28 cellular contexts compared by ENCODE assay signal in genomic region chr11:100832851-100833250, GRCh38.
"Had no signal": no experiment of that assay in that cellular context is flagged by ENCODE, and none has a peak within 500 bp of the region (broad histone marks: within the 10 kb centered on the region; RNA-seq: fewer than 3 reads in every experiment).

No MANE protein-coding gene starts in this region.

- FAIRE-seq: bronchial epithelial cell, islet of Langerhans, TTC549 had no signal

- H3K9me3 ChIP-seq: esophagus muscularis mucosa, thyroid gland had no signal

- H3K9ac ChIP-seq: parathyroid adenoma had no signal

- H3K36me3 Mint-ChIP-seq: activated naive CD4-positive, alpha-beta T cell treated with anti-CD3 and anti-CD28 coated beads, Interleukin-2, amount 10 ng/mL, durations not matched to agents 7 days and 5 days; mesothelial cell of epicardium; naive thymus-derived CD8-positive, alpha-beta T cell; stimulated activated effector memory CD8-positive, alpha-beta T cell treated with anti-CD3 and anti-CD28 coated beads, Interleukin-12 subunit alpha, Interleukin-12 subunit beta, amount 100 ng/mL, for 72 hours had no signal

- H3K9me3 Mint-ChIP-seq: activated naive CD4-positive, alpha-beta T cell treated with anti-CD3 and anti-CD28 coated beads, Interleukin-2, amount 10 ng/mL, durations not matched to agents 7 days and 5 days; activated T-helper 1 cell treated with anti-CD3 and anti-CD28 coated beads, Interleukin-12 subunit alpha, Interleukin-12 subunit beta, Interleukin-2, Interleukin-4 antibody, amounts not matched to agents 30 ng/mL and 10 ng/mL and 1 ng/mL, durations not matched to agents 14 hours and 24 hours and 36 hours; dendritic cell treated with granulocyte-macrophage colony-stimulating factor and Interleukin-4, amounts not matched to agents 40 ng/mL and 50 ng/mL, for 4 days; endodermal cell; mesothelial cell of epicardium; neural crest cell; stimulated activated naive CD8-positive, alpha-beta T cell treated with anti-CD3 and anti-CD28 coated beads, Interleukin-15, amount 100 ng/mL, for 72 hours; T-helper 1 cell treated with Interleukin-12 subunit alpha and Interleukin-12 subunit beta and Interleukin-4 antibody, amounts not matched to agents 30 μg/mL and 1 μg/mL, for 36 hours had no signal

- H3K27ac Mint-ChIP-seq: activated naive CD4-positive, alpha-beta T cell treated with anti-CD3 and anti-CD28 coated beads, Interleukin-2, amount 10 ng/mL, durations not matched to agents 7 days and 5 days; activated T-helper 1 cell treated with anti-CD3 and anti-CD28 coated beads, Interleukin-12 subunit alpha, Interleukin-12 subunit beta, Interleukin-2, Interleukin-4 antibody, amounts not matched to agents 30 ng/mL and 10 ng/mL and 1 ng/mL, durations not matched to agents 14 hours and 24 hours and 36 hours; dendritic cell treated with granulocyte-macrophage colony-stimulating factor and Interleukin-4, amounts not matched to agents 40 ng/mL and 50 ng/mL, for 4 days; mesothelial cell of epicardium; naive thymus-derived CD8-positive, alpha-beta T cell; stimulated activated effector memory CD8-positive, alpha-beta T cell treated with anti-CD3 and anti-CD28 coated beads, Interleukin-12 subunit alpha, Interleukin-12 subunit beta, amount 100 ng/mL, for 72 hours; stimulated activated naive CD8-positive, alpha-beta T cell treated with anti-CD3 and anti-CD28 coated beads, Interleukin-15, amount 100 ng/mL, for 72 hours; T-helper 1 cell treated with Interleukin-12 subunit alpha and Interleukin-12 subunit beta and Interleukin-4 antibody, amounts not matched to agents 30 μg/mL and 1 μg/mL, for 36 hours had no signal

- H3K27me3 ChIP-seq: esophagus muscularis mucosa, thyroid gland had no signal

- ATAC-seq: naive thymus-derived CD8-positive, alpha-beta T cell; stimulated activated effector memory CD8-positive, alpha-beta T cell treated with anti-CD3 and anti-CD28 coated beads, Interleukin-12 subunit alpha, Interleukin-12 subunit beta, amount 100 ng/mL, for 72 hours; stimulated activated naive CD8-positive, alpha-beta T cell treated with anti-CD3 and anti-CD28 coated beads, Interleukin-15, amount 100 ng/mL, for 72 hours had no signal

- H3K79me2 ChIP-seq: parathyroid adenoma had no signal

- H3K36me3 ChIP-seq: esophagus muscularis mucosa, thyroid gland had no signal

- DNase-seq: activated CD4-positive, alpha-beta T cell treated with anti-CD3 and anti-CD28 coated beads for 4 hours; activated CD4-positive, alpha-beta T cell treated with anti-CD3 and anti-CD28 coated beads, Interleukin-2, amount 50 U/mL, for 4 hours; activated effector memory CD4-positive, alpha-beta T cell treated with anti-CD3 and anti-CD28 coated beads, Interleukin-2, amount 50 U/mL, for 16 hours; activated naive CD4-positive, alpha-beta T cell treated with anti-CD3 and anti-CD28 coated beads, Interleukin-2, amount 10 ng/mL, durations not matched to agents 7 days and 5 days; endodermal cell; foreskin melanocyte; left ventricle myocardium superior; mammary epithelial cell; naive thymus-derived CD8-positive, alpha-beta T cell; nucleus accumbens; right cardiac atrium; stimulated activated CD4-positive, alpha-beta T cell treated with anti-CD3 and anti-CD28 coated beads, Interleukin-12 subunit alpha, Interleukin-12 subunit beta, amount 100 ng/mL, for 4 hours; stimulated activated CD4-positive, alpha-beta T cell treated with anti-CD3 and anti-CD28 coated beads, Interleukin-4, amount 100 ng/mL, for 1 hour; stimulated activated naive CD8-positive, alpha-beta T cell treated with anti-CD3 and anti-CD28 coated beads, Interleukin-15, amount 100 ng/mL, for 72 hours; T-helper 9 cell; thyroid gland had no signal

- H3K27ac ChIP-seq: parathyroid adenoma, VCaP had no signal

- H3K4me3 ChIP-seq: esophagus muscularis mucosa, thyroid gland had no signal
